Comparison of ENCODE assay signal across 8 cellular contexts in genomic region chr13:84896128-84896527, GRCh38.
DNase-seq lines count a peak whose midpoint lies in the region; ATAC-seq and FAIRE-seq lines count a peak whose summit lies in the region.

No MANE protein-coding gene starts in this region.

- intact Hi-C loops in activated CD4-positive, alpha-beta T cell treated with anti-CD3 and anti-CD28 coated beads for 36 hours (cut with DNase I, micrococcal nuclease) = loop anchor here (1.0 to 5.0 kb wide), 3 partner anchors 910 to 932 kb away; no protein-coding TSS in a partner anchor

- no peaks in the 10 kb centered on the region for H3K4me1 ChIP-seq in small intestine (ENCODE audit: control insufficient read depth in 2 of 2, insufficient read depth in 1 of 2, low read depth in 1 of 2, low read length in 1 of 2)

- CTCF ChIA-PET in activated CD4-positive, alpha-beta T cell treated with anti-CD3 and anti-CD28 coated beads for 36 hours (lab: Charles Lee) = interaction anchor here (0.6 to 1.9 kb wide), 7 partner anchors 29 to 932 kb away, joined by 3 to 11 read pairs (median 3); no protein-coding TSS in a partner anchor
- CTCF ChIA-PET in activated CD4-positive, alpha-beta memory T cell treated with anti-CD3 and anti-CD28 coated beads, Interleukin-2, amount 10 ng/mL, durations not matched to agents 7 days and 5 days (lab: Charles Lee) = interaction anchor here (1.3 to 1.6 kb wide), 2 partner anchors 10 to 16 kb away, joined by 3 to 4 read pairs; no protein-coding TSS in a partner anchor

- H3K9me3 Mint-ChIP-seq in activated CD4-positive, alpha-beta T cell treated with anti-CD3 and anti-CD28 coated beads for 36 hours (ENCODE audit: low read depth) = no peaks in the 10 kb centered on the region
- H3K9me3 Mint-ChIP-seq in activated CD4-positive, alpha-beta memory T cell treated with anti-CD3 and anti-CD28 coated beads, Interleukin-2, amount 10 ng/mL, durations not matched to agents 7 days and 5 days = no peaks in the 10 kb centered on the region

- H3K9me3 ChIP-seq in small intestine (ENCODE audit: control insufficient read depth, low read depth) = no peaks in the 10 kb centered on the region

- H3K27me3 Mint-ChIP-seq in activated CD4-positive, alpha-beta T cell treated with anti-CD3 and anti-CD28 coated beads for 36 hours = no peaks in the 10 kb centered on the region
- H3K27me3 Mint-ChIP-seq in activated CD4-positive, alpha-beta memory T cell treated with anti-CD3 and anti-CD28 coated beads, Interleukin-2, amount 10 ng/mL, durations not matched to agents 7 days and 5 days = no peaks in the 10 kb centered on the region

- H3K27me3 ChIP-seq in H7 (ENCODE audit: control insufficient read depth, insufficient read depth, low read length) (no peaks in the 10 kb centered on the region), small intestine (ENCODE audit: control insufficient read depth in 2 of 2, insufficient read depth in 2 of 2, low read length in 2 of 2) (no peaks in the 10 kb centered on the region)

- ATAC-seq in activated CD4-positive, alpha-beta T cell treated with anti-CD3 and anti-CD28 coated beads for 36 hours = no peak
- no peak for ATAC-seq in HG03045 (IDR thresholded peaks at IDR 0.05; ENCODE audit: unreplicated experiment)

- no peak overlapping the region for H3K4me3 ChIP-seq in H7 (ENCODE audit: insufficient read depth, low read depth, low read length)
- H3K4me3 ChIP-seq in small intestine (ENCODE audit: low read depth in 1 of 2, low read length in 2 of 2) = no peak overlapping the region

- no peak overlapping the region for H3K27ac ChIP-seq in small intestine (ENCODE audit: low read depth in 1 of 2, low read length in 1 of 2)

- H3K36me3 ChIP-seq in H7 (replicated peaks; ENCODE audit: control insufficient read depth, insufficient read depth, low read length) (no peaks in the 10 kb centered on the region), small intestine (ENCODE audit: control insufficient read depth in 2 of 2, insufficient read depth in 2 of 2, low read length in 2 of 2) (no peaks in the 10 kb centered on the region)

- H3K4me1 Mint-ChIP-seq in activated CD4-positive, alpha-beta T cell treated with anti-CD3 and anti-CD28 coated beads for 36 hours = no peaks in the 10 kb centered on the region
- no peaks in the 10 kb centered on the region for H3K4me1 Mint-ChIP-seq in activated CD4-positive, alpha-beta memory T cell treated with anti-CD3 and anti-CD28 coated beads, Interleukin-2, amount 10 ng/mL, durations not matched to agents 7 days and 5 days

- WGBS in small intestine, 3 donors = 13 to 20% (median 18%) methylated on average over 8 to 9 of the region's 9 CpGs

- peak; percentile 91 for FAIRE-seq in small intestine (lab: Jason Lieb, UNC)

- H3K4me3 Mint-ChIP-seq in activated CD4-positive, alpha-beta T cell treated with anti-CD3 and anti-CD28 coated beads for 36 hours = no peak overlapping the region
- H3K4me3 Mint-ChIP-seq in activated CD4-positive, alpha-beta memory T cell treated with anti-CD3 and anti-CD28 coated beads, Interleukin-2, amount 10 ng/mL, durations not matched to agents 7 days and 5 days = no peak overlapping the region

- peak; percentile 62 for DNase-seq in activated CD4-positive, alpha-beta T cell treated with anti-CD3 and anti-CD28 coated beads for 36 hours
- DNase-seq in activated CD4-positive, alpha-beta T cell treated with anti-CD3 and anti-CD28 coated beads for 1 hour = no peak
- DNase-seq in H7 (peak; percentile 42), NCI-H1694 treated with DMSO at 0.1 percent for 48 hours (lab: John Stamatoyannopoulos, UW) (peak; percentile 36), globus pallidus (ENCODE audit: low spot score) (peak; percentile 53), small intestine (peak; percentile 49)
- DNase-seq in activated CD4-positive, alpha-beta memory T cell treated with anti-CD3 and anti-CD28 coated beads, Interleukin-2, amount 10 ng/mL, durations not matched to agents 7 days and 5 days = peak; percentile 34

- POLR2A ChIA-PET in activated CD4-positive, alpha-beta T cell treated with anti-CD3 and anti-CD28 coated beads for 36 hours (lab: Charles Lee) = no interaction called here
- POLR2A ChIA-PET in activated CD4-positive, alpha-beta memory T cell treated with anti-CD3 and anti-CD28 coated beads, Interleukin-2, amount 10 ng/mL, durations not matched to agents 7 days and 5 days (lab: Charles Lee) = no interaction called here

- no peaks in the 10 kb centered on the region for H3K36me3 Mint-ChIP-seq in activated CD4-positive, alpha-beta T cell treated with anti-CD3 and anti-CD28 coated beads for 36 hours (ENCODE audit: low read depth)
- H3K36me3 Mint-ChIP-seq in activated CD4-positive, alpha-beta memory T cell treated with anti-CD3 and anti-CD28 coated beads, Interleukin-2, amount 10 ng/mL, durations not matched to agents 7 days and 5 days (ENCODE audit: low read depth) = no peaks in the 10 kb centered on the region

- H3K27ac Mint-ChIP-seq in activated CD4-positive, alpha-beta T cell treated with anti-CD3 and anti-CD28 coated beads for 36 hours = no peak overlapping the region
- no peak overlapping the region for H3K27ac Mint-ChIP-seq in activated CD4-positive, alpha-beta memory T cell treated with anti-CD3 and anti-CD28 coated beads, Interleukin-2, amount 10 ng/mL, durations not matched to agents 7 days and 5 days
